ENCODE assay signal across 14 cellular contexts in the genomic region with DNA sequence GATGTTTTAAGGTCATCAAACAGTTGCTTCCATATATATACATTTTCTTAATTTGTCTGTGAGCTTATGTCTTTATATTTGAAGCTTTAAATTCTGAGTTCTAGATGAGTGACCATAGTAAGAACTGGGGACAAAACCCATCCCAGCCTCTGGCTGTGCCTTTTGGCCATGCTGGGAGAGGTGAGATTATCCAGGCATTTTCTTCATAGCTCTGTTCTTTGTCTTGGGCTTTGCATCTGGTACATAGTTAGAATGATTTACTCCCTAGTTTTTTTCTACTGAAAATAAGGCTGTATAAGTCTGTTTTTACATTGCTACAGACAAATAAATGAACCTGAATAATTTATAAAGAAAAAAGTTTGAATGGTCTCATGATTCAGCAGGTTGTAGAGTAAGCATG. TPM values are rescaled to one million over a fixed set of nuclear protein-coding genes. Genes with fewer than 3 reads are reported as not detected.
"Had no signal": no experiment of that assay in that cellular context is flagged by ENCODE, and none has a peak within 500 bp of the region (broad histone marks: within the 10 kb centered on the region; RNA-seq: fewer than 3 reads in every experiment).

No MANE protein-coding gene starts in this region.

RNA-seq across cellular contexts. Expression of a gene that starts 31.1 kb away (rescaled TPM):
- total RNA-seq: activated B cell treated with CpG ODN at 0.5 μM for 24 hours; activated CD4-positive, alpha-beta memory T cell treated with anti-CD3 and anti-CD28 coated beads for 36 hours; activated CD4-positive, alpha-beta memory T cell treated with anti-CD3 and anti-CD28 coated beads, Interleukin-2, amount 10 ng/mL, durations not matched to agents 7 days and 5 days; activated CD4-positive, alpha-beta T cell treated with anti-CD3 and anti-CD28 coated beads for 36 hours; activated CD4-positive, alpha-beta T cell treated with anti-CD3 and anti-CD28 coated beads, Interleukin-2, amount 10 ng/mL, durations not matched to agents 24 days and 14 days; activated CD4-positive, alpha-beta T cell treated with anti-CD3 and anti-CD28 coated beads, Interleukin-2, amount 10 ng/mL, durations not matched to agents 7 days and 5 days; activated CD8-positive, alpha-beta memory T cell treated with anti-CD3 and anti-CD28 coated beads for 36 hours; activated CD8-positive, alpha-beta memory T cell treated with anti-CD3 and anti-CD28 coated beads, Interleukin-2, amount 10 ng/mL, durations not matched to agents 7 days and 5 days; activated CD8-positive, alpha-beta T cell treated with anti-CD3 and anti-CD28 coated beads for 36 hours; activated CD8-positive, alpha-beta T cell treated with anti-CD3 and anti-CD28 coated beads, Interleukin-2, amount 10 ng/mL, durations not matched to agents 7 days and 5 days; T-helper 1 cell treated with Interleukin-12 subunit alpha and Interleukin-12 subunit beta and Interleukin-4 antibody, amounts not matched to agents 30 ng/mL and 1 ng/mL, for 36 hours; T-helper 17 cell; T-helper 2 cell treated with Interferon-gamma antibody and Interleukin-4, amounts not matched to agents 100 ng/mL and 5 ng/mL, for 36 hours; WTC11 had no signal

RNA-seq across cellular contexts. Expression of a gene that starts 56.3 kb away (rescaled TPM):
- total RNA-seq: activated B cell treated with CpG ODN at 0.5 μM for 24 hours; activated CD4-positive, alpha-beta memory T cell treated with anti-CD3 and anti-CD28 coated beads for 36 hours; activated CD4-positive, alpha-beta memory T cell treated with anti-CD3 and anti-CD28 coated beads, Interleukin-2, amount 10 ng/mL, durations not matched to agents 7 days and 5 days; activated CD4-positive, alpha-beta T cell treated with anti-CD3 and anti-CD28 coated beads for 36 hours; activated CD4-positive, alpha-beta T cell treated with anti-CD3 and anti-CD28 coated beads, Interleukin-2, amount 10 ng/mL, durations not matched to agents 24 days and 14 days; activated CD4-positive, alpha-beta T cell treated with anti-CD3 and anti-CD28 coated beads, Interleukin-2, amount 10 ng/mL, durations not matched to agents 7 days and 5 days; activated CD8-positive, alpha-beta memory T cell treated with anti-CD3 and anti-CD28 coated beads for 36 hours; activated CD8-positive, alpha-beta memory T cell treated with anti-CD3 and anti-CD28 coated beads, Interleukin-2, amount 10 ng/mL, durations not matched to agents 7 days and 5 days; activated CD8-positive, alpha-beta T cell treated with anti-CD3 and anti-CD28 coated beads for 36 hours; activated CD8-positive, alpha-beta T cell treated with anti-CD3 and anti-CD28 coated beads, Interleukin-2, amount 10 ng/mL, durations not matched to agents 7 days and 5 days; T-helper 1 cell treated with Interleukin-12 subunit alpha and Interleukin-12 subunit beta and Interleukin-4 antibody, amounts not matched to agents 30 ng/mL and 1 ng/mL, for 36 hours; T-helper 2 cell treated with Interferon-gamma antibody and Interleukin-4, amounts not matched to agents 100 ng/mL and 5 ng/mL, for 36 hours; WTC11 had no signal
